11 cellular contexts compared by ENCODE assay signal in the genomic region with DNA sequence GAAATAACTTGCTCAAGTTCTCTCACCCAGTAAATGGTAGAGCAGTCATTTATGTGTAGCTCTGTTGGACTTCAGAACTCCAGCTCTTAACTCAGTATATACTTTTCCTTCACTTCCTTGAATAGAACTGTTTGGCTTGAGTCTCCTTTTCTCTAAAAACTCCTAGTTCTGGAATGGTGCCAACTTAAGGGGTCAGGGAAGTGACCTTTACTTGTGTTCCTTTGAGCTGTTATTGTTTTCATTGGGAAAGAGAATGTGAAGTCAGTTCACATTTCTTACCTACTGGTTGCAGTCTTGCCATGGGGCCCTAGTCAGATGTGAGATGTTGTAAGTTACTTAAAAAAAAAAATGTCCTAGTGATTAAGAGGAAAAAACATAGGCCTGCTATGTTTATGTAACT.
DNase-seq lines count a peak whose midpoint lies in the region; ATAC-seq, FAIRE-seq and TF ChIP-seq lines count a peak whose summit lies in the region.
"Had no signal": no experiment of that assay in that cellular context is flagged by ENCODE, and none has a peak within 500 bp of the region (broad histone marks: within the 10 kb centered on the region; RNA-seq: fewer than 3 reads in every experiment).

No MANE protein-coding gene starts in this region.

- no peak overlapping the region for H3K4me2 ChIP-seq in GM23248 (ENCODE audit: unreplicated experiment)
- H3K4me2 ChIP-seq in K562 (ENCODE audit: insufficient read depth, low read length), result no peak overlapping the region

- ATAC-seq in K562 (no peak), left cardiac atrium (peak; percentile 27 to 44)
- ATAC-seq: HCT116 had no signal

- CTCF ChIA-PET in K562 (lab: Yijun Ruan, JAX; ENCODE audit: low intra/inter-chr PET ratio), result interaction anchor here (0.6 kb wide), 1 partner anchor 29 kb away, joined by 3 read pairs; no protein-coding TSS in a partner anchor

- TF ChIP-seq EP300 in K562 (IDR thresholded peaks at IDR 0.05; ENCODE audit: low read length), result no peak

- H3K4me3 ChIP-seq in GM23248, result no peak overlapping the region
- no peak overlapping the region for H3K4me3 ChIP-seq in K562

- no peak for TF ChIP-seq POLR2A in K562 (conservative IDR thresholded peaks at IDR 0.05)

- H3K79me2 ChIP-seq in GM23248 (ENCODE audit: insufficient read depth) (peaks cover 80% of the 10 kb centered on the region), K562 (ENCODE audit: control insufficient read depth, insufficient read depth, low read length) (no peaks in the 10 kb centered on the region)

- H3K36me3 ChIP-seq in GM23248 (ENCODE audit: low read depth) (no peaks in the 10 kb centered on the region), K562 (ENCODE audit: control insufficient read depth, insufficient read depth, low read length) (no peaks in the 10 kb centered on the region)

- no peak for FAIRE-seq in K562 (lab: Jason Lieb, UNC)

- H3K4me1 ChIP-seq in GM23248 (ENCODE audit: insufficient read depth), result peaks cover 30% of the 10 kb centered on the region
- H3K4me1 ChIP-seq in K562 (replicated peaks in 1 of 2; ENCODE audit: control insufficient read depth in 2 of 2, insufficient read depth in 2 of 2, low read length in 2 of 2), result peaks cover 0 to 13% of the 10 kb centered on the region in 2 experiments; a peak in 3 of 5 replicates

- no peaks in the 10 kb centered on the region for H3K27me3 ChIP-seq in GM23248 (replicated peaks; ENCODE audit: insufficient read depth)
- H3K27me3 ChIP-seq in K562 (ENCODE audit: control insufficient read depth in 2 of 2, insufficient read depth in 2 of 2, low read length in 2 of 2), result no peaks in the 10 kb centered on the region

- H3K9me3 ChIP-seq in GM23248 (ENCODE audit: low read depth), result no peaks in the 10 kb centered on the region
- no peaks in the 10 kb centered on the region for H3K9me3 ChIP-seq in K562 (replicated peaks; ENCODE audit: control insufficient read depth, insufficient read depth, low read depth, low read length)

- no peaks in the 10 kb centered on the region for H3K9me1 ChIP-seq in K562 (ENCODE audit: control insufficient read depth, insufficient read depth, low read length)

- H3K27ac ChIP-seq in GM23248, result no peak overlapping the region
- H3K27ac ChIP-seq in K562 (ENCODE audit: extremely low read depth, low read depth, low read length), result no peak overlapping the region

- TF ChIP-seq RAD21 in K562 (CRISPR knock-in tag; conservative IDR thresholded peaks at IDR 0.05 in 1 of 2, IDR thresholded peaks at IDR 0.05 in 1 of 2), result no peak

- no TSS peak for BruUV-seq in K562 (replicated peaks; lab: Mats Ljungman, UMichigan)

- no peak for TF ChIP-seq CTCF in K562 (IDR thresholded peaks at IDR 0.05 in 2 of 3, conservative IDR thresholded peaks at IDR 0.05 in 1 of 3; ENCODE audit: insufficient read depth in 2 of 3, low read depth in 1 of 3, low read length in 3 of 3)

- no peaks in the 10 kb centered on the region for H3K9me2 ChIP-seq in GM23248 (ENCODE audit: insufficient read depth)

- intact Hi-C loops in K562 (cut with micrococcal nuclease) (no loop called here), left cardiac atrium (cut with DNase I) (no loop called here)

- H3K9ac ChIP-seq in GM23248, result no peak overlapping the region
- no peak overlapping the region for H3K9ac ChIP-seq in K562 (ENCODE audit: insufficient read depth in 1 of 2, low read depth in 2 of 2, low read length in 2 of 2)

- H2AFZ ChIP-seq in GM23248, result no peak overlapping the region
- H2AFZ ChIP-seq in K562 (ENCODE audit: low read depth, low read length), result no peak overlapping the region

- POLR2A ChIA-PET in K562 (lab: Yijun Ruan, JAX), result interaction anchor here (0.7 to 1.5 kb wide), 5 partner anchors 10 to 78 kb away, joined by 3 to 5 read pairs (median 4); no protein-coding TSS in a partner anchor

- in situ Hi-C loops in GM23248 (cut with MboI) (no loop called here), K562 (cut with MboI) (no loop called here)

- H4K20me1 ChIP-seq in GM23248 (ENCODE audit: insufficient read depth) (no peaks in the 10 kb centered on the region), K562 (replicated peaks; ENCODE audit: control insufficient read depth, insufficient read depth, low read length) (no peaks in the 10 kb centered on the region)

- H3F3A ChIP-seq in GM23248 (ENCODE audit: insufficient read depth), result peaks cover 34% of the 10 kb centered on the region

- peak; percentile 39 for DNase-seq in GM23248
- DNase-seq in K562 (ENCODE audit: extremely low read depth in 1 of 4, low spot score in 3 of 4), result peak in 3 of 4 experiments; percentile 38 to 43 (median 43)
- DNase-seq in left cardiac atrium, result no peak
- peak; percentile 95 for DNase-seq in pulmonary artery endothelial cell (ENCODE audit: low read depth, low spot score)
- DNase-seq in DMS 273 treated with DMSO at 0.1 percent for 48 hours (lab: John Stamatoyannopoulos, UW), result no peak
- no peak for DNase-seq in DMS 273 (lab: John Stamatoyannopoulos, UW; ENCODE audit: unreplicated experiment)
- DNase-seq in hypothalamus (lab: John Stamatoyannopoulos, UW), result no peak
- no peak for DNase-seq in activated gamma-delta T cell treated with Interleukin-2 at 50 U/mL for 16 hours
- DNase-seq: CD4-positive, CD25-positive, alpha-beta regulatory T cell; effector CD4-positive, alpha-beta T cell had no signal

TF ChIP-seq in K562, 482 proteins besides CTCF, POLR2A, EP300 and RAD21:
- TF ChIP-seq NFE2 (IDR thresholded peaks at IDR 0.05; ENCODE audit: low read depth), result no peak
- TF ChIP-seq, protein P1, sequence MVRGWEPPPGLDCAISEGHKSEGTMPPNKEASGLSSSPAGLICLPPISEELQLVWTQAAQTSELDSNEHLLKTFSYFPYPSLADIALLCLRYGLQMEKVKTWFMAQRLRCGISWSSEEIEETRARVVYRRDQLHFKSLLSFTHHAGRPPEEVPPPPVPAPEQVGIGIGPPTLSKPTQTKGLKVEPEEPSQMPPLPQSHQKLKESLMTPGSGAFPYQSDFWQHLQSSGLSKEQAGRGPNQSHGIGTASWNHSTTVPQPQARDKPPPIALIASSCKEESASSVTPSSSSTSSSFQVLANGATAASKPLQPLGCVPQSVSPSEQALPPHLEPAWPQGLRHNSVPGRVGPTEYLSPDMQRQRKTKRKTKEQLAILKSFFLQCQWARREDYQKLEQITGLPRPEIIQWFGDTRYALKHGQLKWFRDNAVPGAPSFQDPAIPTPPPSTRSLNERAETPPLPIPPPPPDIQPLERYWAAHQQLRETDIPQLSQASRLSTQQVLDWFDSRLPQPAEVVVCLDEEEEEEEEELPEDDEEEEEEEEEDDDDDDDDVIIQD (CRISPR knock-in tag; IDR thresholded peaks at IDR 0.05), result no peak
- peak; percentile 75 for TF ChIP-seq NFIX (CRISPR knock-in tag; IDR thresholded peaks at IDR 0.05; ENCODE audit: low read depth)
- peak; percentile 98 for TF ChIP-seq NFIC (IDR thresholded peaks at IDR 0.05)
- no peak for TF ChIP-seq FOSL1 (tag; conservative IDR thresholded peaks at IDR 0.05)
- no peak for TF ChIP-seq MEIS2 (IDR thresholded peaks at IDR 0.05; ENCODE audit: partially characterized antibody)
- TF ChIP-seq, protein P2, sequence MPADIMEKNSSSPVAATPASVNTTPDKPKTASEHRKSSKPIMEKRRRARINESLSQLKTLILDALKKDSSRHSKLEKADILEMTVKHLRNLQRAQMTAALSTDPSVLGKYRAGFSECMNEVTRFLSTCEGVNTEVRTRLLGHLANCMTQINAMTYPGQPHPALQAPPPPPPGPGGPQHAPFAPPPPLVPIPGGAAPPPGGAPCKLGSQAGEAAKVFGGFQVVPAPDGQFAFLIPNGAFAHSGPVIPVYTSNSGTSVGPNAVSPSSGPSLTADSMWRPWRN (IDR thresholded peaks at IDR 0.05; ENCODE audit: low read depth), result no peak
- no peak for TF ChIP-seq ZNF408 (CRISPR knock-in tag; IDR thresholded peaks at IDR 0.05; ENCODE audit: low read depth)
- TF ChIP-seq PHF21A (IDR thresholded peaks at IDR 0.05; ENCODE audit: borderline replicate concordance, low read depth), result no peak

Comparison
In these comparisons a context has a peak if more than half of its experiments do, and no peak if none do; other contexts are left out.
1. DNase-seq: peak in GM23248 (single experiment), K562 (3 of 4) and pulmonary artery endothelial cell (single experiment); none in left cardiac atrium (single experiment), DMS 273 treated with DMSO at 0.1 percent for 48 hours (single experiment), DMS 273 (single experiment), hypothalamus (0 of 51) and activated gamma-delta T cell treated with Interleukin-2 at 50 U/mL for 16 hours (single experiment).